ENCODE assay signal across 14 cellular contexts in genomic region chr11:31957674-31958073, GRCh38.
DNase-seq lines count a peak whose midpoint lies in the region; ATAC-seq and TF ChIP-seq lines count a peak whose summit lies in the region.
"Had no signal": no experiment of that assay in that cellular context is flagged by ENCODE, and none has a peak within 500 bp of the region (broad histone marks: within the 10 kb centered on the region; RNA-seq: fewer than 3 reads in every experiment).

No MANE protein-coding gene starts in this region.

- BruUV-seq in PC-9 (replicated peaks; lab: Mats Ljungman, UMichigan): no TSS peak

- no peak overlapping the region for H3K18ac ChIP-seq in mesendoderm (ENCODE audit: low read length)

- H3K9me3 ChIP-seq in PC-9 (ENCODE audit: insufficient read depth, low read depth): no peaks in the 10 kb centered on the region
- H3K9me3 ChIP-seq: ovary, SJCRH30 had no signal

- H2BK120ac ChIP-seq in mesendoderm (ENCODE audit: low read depth, low read length): no peak overlapping the region

- H3K4me1 ChIP-seq in PC-9 (replicated peaks; ENCODE audit: insufficient read depth) (peaks cover 16% of the 10 kb centered on the region), mesendoderm (ENCODE audit: control insufficient read depth, low read depth, low read length) (peaks cover 2% of the 10 kb centered on the region)
- H3K4me1 ChIP-seq: SJCRH30 had no signal

- H3K36me3 ChIP-seq in PC-9 (ENCODE audit: low read depth): no peaks in the 10 kb centered on the region
- no peaks in the 10 kb centered on the region for H3K36me3 ChIP-seq in mesendoderm (ENCODE audit: control insufficient read depth, insufficient read depth, low read length)
- H3K36me3 ChIP-seq: ovary, SJCRH30 had no signal

- H3K79me1 ChIP-seq in mesendoderm (ENCODE audit: low read length): no peaks in the 10 kb centered on the region

- no peaks in the 10 kb centered on the region for H4K20me1 ChIP-seq in PC-9 (ENCODE audit: insufficient read depth)

- no CpG with 5 or more reads among the region's 7 CpGs for WGBS in mesendoderm (ENCODE audit: extremely low coverage, insufficient coverage, low lambda C conversion rate)

- DNase-seq in PC-9: no peak
- no peak for DNase-seq in mesendoderm
- DNase-seq in AG20443 (ENCODE audit: low spot score): no peak
- no peak for DNase-seq in inferior parietal cortex (ENCODE audit: extremely low spot score)
- no peak for DNase-seq in DMS114 treated with DMSO at 0.1 percent for 48 hours (lab: John Stamatoyannopoulos, UW; ENCODE audit: unreplicated experiment)
- DNase-seq in CD14-positive monocyte (ENCODE audit: low spot score): no peak

- intact Hi-C loops in PC-9 (cut with micrococcal nuclease; ENCODE audit: unreplicated experiment): loop anchor here (1.0 to 5.0 kb wide), 4 partner anchors 316 to 721 kb away; no protein-coding TSS in a partner anchor
- intact Hi-C loops in CD14-positive monocyte (cut with micrococcal nuclease): no loop called here

- H2BK5ac ChIP-seq in mesendoderm (ENCODE audit: low read length): no peak overlapping the region

- no peak overlapping the region for H3K4me3 Mint-ChIP-seq in CD14-positive monocyte
- H3K4me3 Mint-ChIP-seq: activated naive CD8-positive, alpha-beta T cell treated with anti-CD3 and anti-CD28 coated beads for 36 hours; activated T-helper 1 cell treated with anti-CD3 and anti-CD28 coated beads, Interleukin-12 subunit alpha, Interleukin-12 subunit beta, Interleukin-2, Interleukin-4 antibody, amounts not matched to agents 30 ng/mL and 10 ng/mL and 1 ng/mL, durations not matched to agents 14 hours and 24 hours and 36 hours; CD4-positive, CD25-positive, alpha-beta regulatory T cell had no signal

- H3K56ac ChIP-seq in mesendoderm (ENCODE audit: low read length): peak overlapping the region; percentile 34

- no peaks in the 10 kb centered on the region for H3K27me3 ChIP-seq in PC-9 (ENCODE audit: insufficient read depth, low read depth)
- H3K27me3 ChIP-seq in mesendoderm (ENCODE audit: insufficient read depth, low read length, poor library complexity): no peaks in the 10 kb centered on the region
- H3K27me3 ChIP-seq: ovary, SJCRH30 had no signal

- no peaks in the 10 kb centered on the region for H3K9me2 ChIP-seq in PC-9 (ENCODE audit: insufficient read depth)

- H3F3A ChIP-seq in PC-9 (ENCODE audit: insufficient read depth, low read depth): no peaks in the 10 kb centered on the region

- H3K9me3 Mint-ChIP-seq in CD14-positive monocyte: no peaks in the 10 kb centered on the region
- H3K9me3 Mint-ChIP-seq: activated naive CD8-positive, alpha-beta T cell treated with anti-CD3 and anti-CD28 coated beads for 36 hours; activated T-helper 1 cell treated with anti-CD3 and anti-CD28 coated beads, Interleukin-12 subunit alpha, Interleukin-12 subunit beta, Interleukin-2, Interleukin-4 antibody, amounts not matched to agents 30 ng/mL and 10 ng/mL and 1 ng/mL, durations not matched to agents 14 hours and 24 hours and 36 hours; CD4-positive, CD25-positive, alpha-beta regulatory T cell had no signal

- no peaks in the 10 kb centered on the region for H3K79me2 ChIP-seq in PC-9 (ENCODE audit: low read depth)
- no peaks in the 10 kb centered on the region for H3K79me2 ChIP-seq in mesendoderm (ENCODE audit: control insufficient read depth, insufficient read depth, low read length)

- H3K4me2 ChIP-seq in PC-9 (peak overlapping the region; percentile 17; the same call in 1 of the 2 replicates), mesendoderm (ENCODE audit: low read length) (no peak overlapping the region)

- no peak overlapping the region for H4K5ac ChIP-seq in mesendoderm (ENCODE audit: low read length)

- peak; percentile 17 for ATAC-seq in GM18511 (IDR thresholded peaks at IDR 0.05; ENCODE audit: unreplicated experiment)
- peak; percentile 4 for ATAC-seq in HG02610 (IDR thresholded peaks at IDR 0.05; ENCODE audit: unreplicated experiment)

- H2BK15ac ChIP-seq in mesendoderm (replicated peaks; ENCODE audit: low read depth): no peak overlapping the region

- CTCF ChIA-PET in PC-9 (lab: Charles Lee): interaction anchor here (1.1 to 1.2 kb wide), 2 partner anchors 49 to 87 kb away, joined by 3 read pairs; no protein-coding TSS in a partner anchor

- no peak overlapping the region for H4K8ac ChIP-seq in mesendoderm (ENCODE audit: low read depth, low read length)

- peaks cover 5% of the 10 kb centered on the region for H3K4me1 Mint-ChIP-seq in CD14-positive monocyte

- H3K4me3 ChIP-seq in PC-9: no peak overlapping the region
- no peak overlapping the region for H3K4me3 ChIP-seq in mesendoderm (ENCODE audit: low read length)
- H3K4me3 ChIP-seq: lung, ovary, SJCRH30 had no signal

- H3K27ac Mint-ChIP-seq in CD14-positive monocyte: no peak overlapping the region
- H3K27ac Mint-ChIP-seq: activated naive CD8-positive, alpha-beta T cell treated with anti-CD3 and anti-CD28 coated beads for 36 hours; activated T-helper 1 cell treated with anti-CD3 and anti-CD28 coated beads, Interleukin-12 subunit alpha, Interleukin-12 subunit beta, Interleukin-2, Interleukin-4 antibody, amounts not matched to agents 30 ng/mL and 10 ng/mL and 1 ng/mL, durations not matched to agents 14 hours and 24 hours and 36 hours; CD4-positive, CD25-positive, alpha-beta regulatory T cell had no signal

- no peak overlapping the region for H3K4ac ChIP-seq in mesendoderm (ENCODE audit: low read depth, low read length)

- POLR2A ChIA-PET in PC-9 (lab: Charles Lee; ENCODE audit: unreplicated experiment): no interaction called here

- H3K9ac ChIP-seq in mesendoderm (ENCODE audit: low read length): no peak overlapping the region

- peaks cover 2 to 6% (median 5%) of the 10 kb centered on the region in 3 donors for H3K27me3 Mint-ChIP-seq in CD14-positive monocyte (ENCODE audit: low read depth in 3 of 3)
- H3K27me3 Mint-ChIP-seq: activated naive CD8-positive, alpha-beta T cell treated with anti-CD3 and anti-CD28 coated beads for 36 hours; CD4-positive, CD25-positive, alpha-beta regulatory T cell had no signal

- no peak overlapping the region for H2AK5ac ChIP-seq in mesendoderm (ENCODE audit: low read length)

- no peak overlapping the region for H3K23ac ChIP-seq in mesendoderm (ENCODE audit: low read length)

- no peaks in the 10 kb centered on the region for H3K36me3 Mint-ChIP-seq in CD14-positive monocyte
- H3K36me3 Mint-ChIP-seq: activated naive CD8-positive, alpha-beta T cell treated with anti-CD3 and anti-CD28 coated beads for 36 hours; CD4-positive, CD25-positive, alpha-beta regulatory T cell had no signal

- TF ChIP-seq CTCF in PC-9 (conservative IDR thresholded peaks at IDR 0.05) (no peak), CD14-positive monocyte (IDR thresholded peaks at IDR 0.05) (no peak)

- H3K27ac ChIP-seq in PC-9 (no peak overlapping the region), mesendoderm (ENCODE audit: low read depth, low read length) (no peak overlapping the region)
- H3K27ac ChIP-seq: ovary, SJCRH30 had no signal

- no peak overlapping the region for H2AFZ ChIP-seq in PC-9
